In genomic region chr1:213987876-213988638, GRCh38 we compare ENCODE assay signal across 8 cellular contexts. TPM values are rescaled to one million over a fixed set of nuclear protein-coding genes. Genes with fewer than 3 reads are reported as not detected.
DNase-seq lines count a peak whose midpoint lies in the region; ATAC-seq and TF ChIP-seq lines count a peak whose summit lies in the region.

A gene with protein sequence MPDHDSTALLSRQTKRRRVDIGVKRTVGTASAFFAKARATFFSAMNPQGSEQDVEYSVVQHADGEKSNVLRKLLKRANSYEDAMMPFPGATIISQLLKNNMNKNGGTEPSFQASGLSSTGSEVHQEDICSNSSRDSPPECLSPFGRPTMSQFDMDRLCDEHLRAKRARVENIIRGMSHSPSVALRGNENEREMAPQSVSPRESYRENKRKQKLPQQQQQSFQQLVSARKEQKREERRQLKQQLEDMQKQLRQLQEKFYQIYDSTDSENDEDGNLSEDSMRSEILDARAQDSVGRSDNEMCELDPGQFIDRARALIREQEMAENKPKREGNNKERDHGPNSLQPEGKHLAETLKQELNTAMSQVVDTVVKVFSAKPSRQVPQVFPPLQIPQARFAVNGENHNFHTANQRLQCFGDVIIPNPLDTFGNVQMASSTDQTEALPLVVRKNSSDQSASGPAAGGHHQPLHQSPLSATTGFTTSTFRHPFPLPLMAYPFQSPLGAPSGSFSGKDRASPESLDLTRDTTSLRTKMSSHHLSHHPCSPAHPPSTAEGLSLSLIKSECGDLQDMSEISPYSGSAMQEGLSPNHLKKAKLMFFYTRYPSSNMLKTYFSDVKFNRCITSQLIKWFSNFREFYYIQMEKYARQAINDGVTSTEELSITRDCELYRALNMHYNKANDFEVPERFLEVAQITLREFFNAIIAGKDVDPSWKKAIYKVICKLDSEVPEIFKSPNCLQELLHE (plus strand): TSS chr1:213987973. CDS start chr1:213996536, 8,563 bp downstream.

- peak within 1 kb of the TSS; percentile 64 for H3K4me3 ChIP-seq in astrocyte of the spinal cord (ENCODE audit: low read depth, low read length)
- peak within 1 kb of the TSS; percentile 48 for H3K4me3 ChIP-seq in parathyroid adenoma (ENCODE audit: low read depth, low read length)

- H3K4me2 ChIP-seq in parathyroid adenoma (ENCODE audit: low read length): peak within 1 kb of the TSS; percentile 60

- no peaks in the 10 kb centered on the region for H3K79me2 ChIP-seq in parathyroid adenoma

- intact Hi-C loops in left ventricle myocardium superior (cut with micrococcal nuclease): no loop called here

- no peaks in the 10 kb centered on the region for H3K9me3 ChIP-seq in KOPT-K1 (ENCODE audit: insufficient read depth, low read length, poor library complexity, severe bottlenecking)
- no peaks in the 10 kb centered on the region for H3K9me3 ChIP-seq in parathyroid adenoma (ENCODE audit: control insufficient read depth, low read length)

- DNase-seq in DMS79 (lab: John Stamatoyannopoulos, UW) (peak; percentile 56), RKO (ENCODE audit: low spot score) (peak; percentile 93), astrocyte of the spinal cord (ENCODE audit: low read depth, low spot score) (peak; percentile 93), left ventricle myocardium superior (peak; percentile 85), GF-D8 (lab: John Stamatoyannopoulos, UW) (no peak)

- peak; percentile 11 for TF ChIP-seq CTCF in astrocyte of the spinal cord (IDR thresholded peaks at IDR 0.05; ENCODE audit: low read depth, low read length)
- TF ChIP-seq CTCF in parathyroid adenoma (IDR thresholded peaks at IDR 0.05): no peak

- H3K27ac ChIP-seq in KOPT-K1 (ENCODE audit: low read depth, low read length, poor library complexity, severe bottlenecking) (peak within 1 kb of the TSS; percentile 54), parathyroid adenoma (no peak within 1 kb of the TSS)

- in situ Hi-C loops in astrocyte of the spinal cord (cut with HindIII; ENCODE audit: low sequenced_read_pairs): no loop called here

- H2AFZ ChIP-seq in parathyroid adenoma: peak within 1 kb of the TSS; percentile 57

- H3K4me1 ChIP-seq in parathyroid adenoma: no peaks in the 10 kb centered on the region

- no peak within 1 kb of the TSS for H3K9ac ChIP-seq in parathyroid adenoma

- no peaks in the 10 kb centered on the region for H3K36me3 ChIP-seq in KOPT-K1 (ENCODE audit: insufficient read depth, low read length)
- no peaks in the 10 kb centered on the region for H3K36me3 ChIP-seq in parathyroid adenoma (ENCODE audit: control insufficient read depth, insufficient read depth, low read length)

- ATAC-seq in GM21737 (IDR thresholded peaks at IDR 0.05; ENCODE audit: unreplicated experiment): peak; percentile 67
- peak; percentile 84 for ATAC-seq in left ventricle myocardium superior

- H3K27me3 ChIP-seq in parathyroid adenoma (ENCODE audit: control insufficient read depth, insufficient read depth, low read length): peaks cover 24% of the 10 kb centered on the region

RNA-seq across cellular contexts. Expression of the gene that starts here (rescaled TPM):
- 95.0 TPM for total RNA-seq in left ventricle myocardium superior
